ENCODE assay signal across 26 cellular contexts in the genomic region with DNA sequence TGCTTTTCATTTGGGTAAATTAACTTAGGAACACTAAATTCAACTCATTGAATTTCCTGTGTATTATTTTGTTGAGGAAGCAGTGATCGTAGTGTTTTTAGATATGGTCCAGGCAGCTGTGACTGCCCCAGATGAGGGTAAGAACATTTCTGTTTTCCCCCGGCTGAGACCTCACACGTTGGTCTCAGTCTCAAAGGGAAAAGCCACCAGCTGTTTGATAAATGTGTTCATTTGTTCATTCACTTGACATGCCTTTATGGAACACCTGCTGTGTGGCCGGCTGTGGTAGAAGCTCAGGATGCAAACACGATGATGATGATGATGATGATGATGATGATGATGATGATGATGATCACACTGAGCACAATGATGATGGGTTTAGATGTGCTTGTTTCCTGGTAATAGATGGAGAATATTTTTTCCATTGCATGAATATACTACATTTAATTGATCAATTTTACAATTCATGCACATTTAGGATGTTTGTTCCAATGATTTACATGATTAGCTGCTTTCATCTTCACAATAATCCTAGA.
"Had no signal": no experiment of that assay in that cellular context is flagged by ENCODE, and none has a peak within 500 bp of the region (broad histone marks: within the 10 kb centered on the region; RNA-seq: fewer than 3 reads in every experiment).

No MANE protein-coding gene starts in this region.

- FAIRE-seq: astrocyte, TTC549 had no signal

- ATAC-seq: activated CD4-positive, alpha-beta T cell treated with anti-CD3 and anti-CD28 coated beads for 36 hours; activated T-helper 17 cell treated with anti-CD3 and anti-CD28 coated beads, Interleukin-2, amount 50 U/mL, for 72 hours; T-cell had no signal

- H3K27me3 ChIP-seq: MG63 had no signal

- DNase-seq: activated CD4-positive, alpha-beta memory T cell treated with anti-CD3 and anti-CD28 coated beads, Interleukin-2, amount 10 ng/mL, durations not matched to agents 7 days and 5 days; activated CD4-positive, alpha-beta T cell treated with anti-CD3 and anti-CD28 coated beads for 36 hours; activated CD4-positive, alpha-beta T cell treated with anti-CD3 and anti-CD28 coated beads, Interleukin-2, amount 50 U/mL, for 1 hour; activated CD4-positive, CD25-positive, alpha-beta regulatory T cell; activated gamma-delta T cell; activated naive CD4-positive, alpha-beta T cell treated with anti-CD3 and anti-CD28 coated beads for 36 hours; activated T-cell treated with anti-CD3 and anti-CD28 coated beads for 4 hours; activated T-cell treated with anti-CD3 and anti-CD28 coated beads, Interleukin-2, amount 50 U/mL, for 48 hours; amygdala; KG1; MG63; MV-4-11; NCI-H1092 treated with DMSO at 0.1 percent for 48 hours; NCI-H1417 treated with DMSO at 0.1 percent for 48 hours; NCI-H187; NCI-H2081; NCI-H446; NCI-H524; PC-3; SHP77; T-cell; T-helper 2 cell; T1000 had no signal

- H3K36me3 ChIP-seq: MG63 had no signal

- H3K4me3 ChIP-seq: MG63 had no signal
